Comparison of ENCODE assay signal across 1 cellular context in the genomic region with DNA sequence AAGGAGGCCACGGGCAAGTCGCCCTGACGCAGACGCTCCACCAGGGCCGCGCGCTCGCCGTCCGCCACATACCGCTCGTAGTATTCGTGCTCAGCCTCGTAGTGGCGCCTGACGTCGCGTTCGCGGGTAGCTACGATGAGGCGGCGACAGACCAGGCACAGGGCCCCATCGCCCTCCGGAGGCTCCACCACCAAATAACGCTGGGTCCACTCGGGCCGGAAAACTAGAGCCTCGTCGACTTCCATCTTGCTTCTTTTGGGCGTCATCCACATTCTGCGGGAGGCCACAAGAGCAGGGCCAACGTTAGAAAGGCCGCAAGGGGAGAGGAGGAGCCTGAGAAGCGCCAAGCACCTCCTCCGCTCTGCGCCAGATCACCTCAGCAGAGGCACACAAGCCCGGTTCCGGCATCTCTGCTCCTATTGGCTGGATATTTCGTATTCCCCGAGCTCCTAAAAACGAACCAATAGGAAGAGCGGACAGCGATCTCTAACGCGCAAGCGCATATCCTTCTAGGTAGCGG.
TF ChIP-seq lines count a peak whose summit lies in the region.

TSS of gene EPM2AIP1 (minus strand) at position 326 of the 520 bp plus-strand sequence. CDS start at position 272, 54 bp downstream.

TF ChIP-seq in HepG2, 621 proteins besides CTCF, POLR2A, EP300 and RAD21 (continued from another document and continues in another):
- TF ChIP-seq ZNF609 (CRISPR knock-in tag; IDR thresholded peaks at IDR 0.05; ENCODE audit: borderline replicate concordance) (no peak), SP140L (CRISPR knock-in tag; IDR thresholded peaks at IDR 0.05; ENCODE audit: borderline replicate concordance) (no peak; the same call in 1 of the 2 replicates), SKIL (CRISPR knock-in tag; IDR thresholded peaks at IDR 0.05; ENCODE audit: borderline replicate concordance) (no peak), ZNF383 (CRISPR knock-in tag; IDR thresholded peaks at IDR 0.05; ENCODE audit: borderline replicate concordance) (no peak), ZNF512 (CRISPR knock-in tag; IDR thresholded peaks at IDR 0.05) (no peak), ZNF775 (CRISPR knock-in tag; IDR thresholded peaks at IDR 0.05; ENCODE audit: borderline replicate concordance) (no peak), ZSCAN5A (CRISPR knock-in tag; IDR thresholded peaks at IDR 0.05; ENCODE audit: borderline replicate concordance) (peak; percentile 67; the same call in 1 of the 2 replicates), NR1H2 (CRISPR knock-in tag; IDR thresholded peaks at IDR 0.05; ENCODE audit: borderline replicate concordance, low read depth) (peak; percentile 87; the same call in 1 of the 2 replicates), ZNF746 (CRISPR knock-in tag; IDR thresholded peaks at IDR 0.05) (no peak), CREM (IDR thresholded peaks at IDR 0.05) (no peak), CREM (CRISPR knock-in tag; IDR thresholded peaks at IDR 0.05) (no peak), KDM5B (CRISPR knock-in tag; IDR thresholded peaks at IDR 0.05; ENCODE audit: borderline replicate concordance) (peak; percentile 91; the same call in 1 of the 2 replicates), SATB2 (CRISPR knock-in tag; IDR thresholded peaks at IDR 0.05) (no peak), ZNF749 (CRISPR knock-in tag; IDR thresholded peaks at IDR 0.05; ENCODE audit: borderline replicate concordance) (no peak; the same call in 1 of the 2 replicates), ZBTB1 (CRISPR knock-in tag; IDR thresholded peaks at IDR 0.05; ENCODE audit: borderline replicate concordance) (0 out of 2 replicates have a peak, but pooled peaks have one; percentile 69), HMGA1 (CRISPR knock-in tag; conservative IDR thresholded peaks at IDR 0.05) (no peak), AGO1 (IDR thresholded peaks at IDR 0.05; ENCODE audit: low read depth, low read length, poor library complexity, severe bottlenecking) (no peak), HOXA5 (CRISPR knock-in tag; IDR thresholded peaks at IDR 0.05) (peak; percentile 88)
- TF ChIP-seq, protein P1, sequence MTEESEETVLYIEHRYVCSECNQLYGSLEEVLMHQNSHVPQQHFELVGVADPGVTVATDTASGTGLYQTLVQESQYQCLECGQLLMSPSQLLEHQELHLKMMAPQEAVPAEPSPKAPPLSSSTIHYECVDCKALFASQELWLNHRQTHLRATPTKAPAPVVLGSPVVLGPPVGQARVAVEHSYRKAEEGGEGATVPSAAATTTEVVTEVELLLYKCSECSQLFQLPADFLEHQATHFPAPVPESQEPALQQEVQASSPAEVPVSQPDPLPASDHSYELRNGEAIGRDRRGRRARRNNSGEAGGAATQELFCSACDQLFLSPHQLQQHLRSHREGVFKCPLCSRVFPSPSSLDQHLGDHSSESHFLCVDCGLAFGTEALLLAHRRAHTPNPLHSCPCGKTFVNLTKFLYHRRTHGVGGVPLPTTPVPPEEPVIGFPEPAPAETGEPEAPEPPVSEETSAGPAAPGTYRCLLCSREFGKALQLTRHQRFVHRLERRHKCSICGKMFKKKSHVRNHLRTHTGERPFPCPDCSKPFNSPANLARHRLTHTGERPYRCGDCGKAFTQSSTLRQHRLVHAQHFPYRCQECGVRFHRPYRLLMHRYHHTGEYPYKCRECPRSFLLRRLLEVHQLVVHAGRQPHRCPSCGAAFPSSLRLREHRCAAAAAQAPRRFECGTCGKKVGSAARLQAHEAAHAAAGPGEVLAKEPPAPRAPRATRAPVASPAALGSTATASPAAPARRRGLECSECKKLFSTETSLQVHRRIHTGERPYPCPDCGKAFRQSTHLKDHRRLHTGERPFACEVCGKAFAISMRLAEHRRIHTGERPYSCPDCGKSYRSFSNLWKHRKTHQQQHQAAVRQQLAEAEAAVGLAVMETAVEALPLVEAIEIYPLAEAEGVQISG (CRISPR knock-in tag; IDR thresholded peaks at IDR 0.05) = peak; percentile 58; the same call in 1 of the 2 replicates
- TF ChIP-seq, protein P2, sequence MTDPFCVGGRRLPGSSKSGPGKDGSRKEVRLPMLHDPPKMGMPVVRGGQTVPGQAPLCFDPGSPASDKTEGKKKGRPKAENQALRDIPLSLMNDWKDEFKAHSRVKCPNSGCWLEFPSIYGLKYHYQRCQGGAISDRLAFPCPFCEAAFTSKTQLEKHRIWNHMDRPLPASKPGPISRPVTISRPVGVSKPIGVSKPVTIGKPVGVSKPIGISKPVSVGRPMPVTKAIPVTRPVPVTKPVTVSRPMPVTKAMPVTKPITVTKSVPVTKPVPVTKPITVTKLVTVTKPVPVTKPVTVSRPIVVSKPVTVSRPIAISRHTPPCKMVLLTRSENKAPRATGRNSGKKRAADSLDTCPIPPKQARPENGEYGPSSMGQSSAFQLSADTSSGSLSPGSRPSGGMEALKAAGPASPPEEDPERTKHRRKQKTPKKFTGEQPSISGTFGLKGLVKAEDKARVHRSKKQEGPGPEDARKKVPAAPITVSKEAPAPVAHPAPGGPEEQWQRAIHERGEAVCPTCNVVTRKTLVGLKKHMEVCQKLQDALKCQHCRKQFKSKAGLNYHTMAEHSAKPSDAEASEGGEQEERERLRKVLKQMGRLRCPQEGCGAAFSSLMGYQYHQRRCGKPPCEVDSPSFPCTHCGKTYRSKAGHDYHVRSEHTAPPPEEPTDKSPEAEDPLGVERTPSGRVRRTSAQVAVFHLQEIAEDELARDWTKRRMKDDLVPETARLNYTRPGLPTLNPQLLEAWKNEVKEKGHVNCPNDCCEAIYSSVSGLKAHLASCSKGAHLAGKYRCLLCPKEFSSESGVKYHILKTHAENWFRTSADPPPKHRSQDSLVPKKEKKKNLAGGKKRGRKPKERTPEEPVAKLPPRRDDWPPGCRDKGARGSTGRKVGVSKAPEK (CRISPR knock-in tag; IDR thresholded peaks at IDR 0.05; ENCODE audit: borderline replicate concordance) = no peak
- TF ChIP-seq, protein P3, sequence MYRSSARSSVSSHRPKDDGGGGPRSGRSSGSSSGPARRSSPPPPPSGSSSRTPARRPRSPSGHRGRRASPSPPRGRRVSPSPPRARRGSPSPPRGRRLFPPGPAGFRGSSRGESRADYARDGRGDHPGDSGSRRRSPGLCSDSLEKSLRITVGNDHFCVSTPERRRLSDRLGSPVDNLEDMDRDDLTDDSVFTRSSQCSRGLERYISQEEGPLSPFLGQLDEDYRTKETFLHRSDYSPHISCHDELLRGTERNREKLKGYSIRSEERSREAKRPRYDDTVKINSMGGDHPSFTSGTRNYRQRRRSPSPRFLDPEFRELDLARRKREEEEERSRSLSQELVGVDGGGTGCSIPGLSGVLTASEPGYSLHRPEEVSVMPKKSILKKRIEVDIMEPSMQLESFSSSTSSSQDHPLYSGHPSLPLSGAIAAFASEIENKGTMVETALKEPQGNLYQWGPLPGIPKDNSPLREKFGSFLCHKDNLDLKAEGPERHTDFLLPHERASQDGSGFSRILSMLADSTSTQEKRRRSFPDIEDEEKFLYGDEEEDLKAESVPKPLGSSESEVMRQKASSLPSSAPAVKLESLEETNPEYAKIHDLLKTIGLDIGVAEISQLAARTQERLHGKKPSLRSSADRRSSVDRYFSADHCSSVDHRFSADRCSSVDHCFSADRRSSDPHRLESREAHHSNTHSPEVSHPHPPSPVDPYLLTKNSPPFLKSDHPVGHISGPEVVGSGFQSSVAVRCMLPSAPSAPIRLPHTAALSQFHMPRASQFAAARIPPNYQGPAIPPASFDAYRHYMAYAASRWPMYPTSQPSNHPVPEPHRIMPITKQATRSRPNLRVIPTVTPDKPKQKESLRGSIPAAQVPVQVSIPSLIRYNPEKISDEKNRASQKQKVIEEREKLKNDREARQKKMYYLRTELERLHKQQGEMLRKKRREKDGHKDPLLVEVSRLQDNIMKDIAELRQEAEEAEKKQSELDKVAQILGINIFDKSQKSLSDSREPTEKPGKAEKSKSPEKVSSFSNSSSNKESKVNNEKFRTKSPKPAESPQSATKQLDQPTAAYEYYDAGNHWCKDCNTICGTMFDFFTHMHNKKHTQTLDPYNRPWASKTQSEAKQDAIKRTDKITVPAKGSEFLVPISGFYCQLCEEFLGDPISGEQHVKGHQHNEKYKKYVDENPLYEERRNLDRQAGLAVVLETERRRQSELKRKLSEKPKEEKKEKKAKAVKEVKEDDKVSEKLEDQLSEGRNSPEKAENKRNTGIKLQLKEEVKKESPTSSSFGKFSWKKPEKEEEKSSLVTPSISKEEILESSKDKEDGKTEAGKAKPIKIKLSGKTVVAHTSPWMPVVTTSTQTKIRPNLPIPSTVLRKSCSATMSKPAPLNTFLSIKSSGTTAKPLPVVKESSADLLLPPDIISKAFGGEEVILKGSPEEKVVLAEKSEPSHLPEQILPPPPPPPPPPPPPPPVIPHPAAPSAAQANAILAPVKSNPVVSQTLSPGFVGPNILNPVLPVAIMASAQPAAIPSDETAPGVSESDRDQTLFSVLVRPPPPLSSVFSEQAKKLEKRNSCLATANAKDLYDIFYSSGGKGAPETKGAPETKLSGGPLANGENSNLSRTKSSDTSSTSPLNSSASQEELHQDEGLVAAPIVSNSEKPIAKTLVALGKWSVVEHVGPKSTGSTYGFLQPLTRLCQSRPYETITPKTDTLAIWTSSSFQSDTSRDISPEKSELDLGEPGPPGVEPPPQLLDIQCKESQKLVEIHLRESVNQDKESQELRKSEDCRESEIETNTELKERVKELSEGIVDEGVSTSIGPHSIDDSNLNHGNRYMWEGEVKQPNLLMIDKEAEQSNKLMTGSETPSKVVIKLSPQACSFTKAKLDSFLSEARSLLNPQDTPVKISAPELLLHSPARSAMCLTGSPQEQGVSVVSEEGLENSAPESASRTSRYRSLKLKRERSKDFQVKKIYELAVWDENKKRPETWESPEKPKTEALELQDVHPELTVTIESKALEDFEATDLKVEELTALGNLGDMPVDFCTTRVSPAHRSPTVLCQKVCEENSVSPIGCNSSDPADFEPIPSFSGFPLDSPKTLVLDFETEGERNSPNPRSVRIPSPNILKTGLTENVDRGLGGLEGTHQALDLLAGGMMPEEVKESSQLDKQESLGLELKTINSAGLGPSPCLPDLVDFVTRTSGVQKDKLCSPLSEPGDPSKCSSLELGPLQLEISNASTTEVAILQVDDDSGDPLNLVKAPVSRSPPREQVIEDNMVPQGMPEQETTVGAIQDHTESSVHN (CRISPR knock-in tag; IDR thresholded peaks at IDR 0.05) = no peak
